Comparison of ENCODE assay signal across 1 cellular context in genomic region chr16:77722315-77723107, GRCh38.
TF ChIP-seq lines count a peak whose summit lies in the region.

TSS of gene NUDT7 (plus strand) at chr16:77722514. CDS start at chr16:77722583, 69 bp downstream.

TF ChIP-seq in SK-N-SH, 30 proteins besides CTCF, POLR2A, EP300 and RAD21 (continued from another document):
- TF ChIP-seq FOXJ3 (CRISPR knock-in tag; IDR thresholded peaks at IDR 0.05) (no peak), MEF2A (IDR thresholded peaks at IDR 0.05; ENCODE audit: borderline replicate concordance, low read depth) (no peak), EZH2phosphoT487 (IDR thresholded peaks at IDR 0.05; ENCODE audit: borderline replicate concordance, low read depth) (no peak), RCOR1 (IDR thresholded peaks at IDR 0.05; ENCODE audit: low read length) (0 out of 2 replicates have a peak, but pooled peaks have one; percentile 10), REST (IDR thresholded peaks at IDR 0.05; ENCODE audit: low read depth, low read length) (no peak), USF1 (IDR thresholded peaks at IDR 0.05; ENCODE audit: borderline replicate concordance, low read depth) (no peak), TCF12 (IDR thresholded peaks at IDR 0.05) (no peak), ELF1 (IDR thresholded peaks at IDR 0.05) (no peak), RFX5 (IDR thresholded peaks at IDR 0.05; ENCODE audit: low read length) (no peak)
- TF ChIP-seq, protein P1, sequence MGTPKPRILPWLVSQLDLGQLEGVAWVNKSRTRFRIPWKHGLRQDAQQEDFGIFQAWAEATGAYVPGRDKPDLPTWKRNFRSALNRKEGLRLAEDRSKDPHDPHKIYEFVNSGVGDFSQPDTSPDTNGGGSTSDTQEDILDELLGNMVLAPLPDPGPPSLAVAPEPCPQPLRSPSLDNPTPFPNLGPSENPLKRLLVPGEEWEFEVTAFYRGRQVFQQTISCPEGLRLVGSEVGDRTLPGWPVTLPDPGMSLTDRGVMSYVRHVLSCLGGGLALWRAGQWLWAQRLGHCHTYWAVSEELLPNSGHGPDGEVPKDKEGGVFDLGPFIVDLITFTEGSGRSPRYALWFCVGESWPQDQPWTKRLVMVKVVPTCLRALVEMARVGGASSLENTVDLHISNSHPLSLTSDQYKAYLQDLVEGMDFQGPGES (IDR thresholded peaks at IDR 0.05; ENCODE audit: low read depth, low read length) = no peak
